12 cellular contexts compared by ENCODE assay signal in the genomic region with DNA sequence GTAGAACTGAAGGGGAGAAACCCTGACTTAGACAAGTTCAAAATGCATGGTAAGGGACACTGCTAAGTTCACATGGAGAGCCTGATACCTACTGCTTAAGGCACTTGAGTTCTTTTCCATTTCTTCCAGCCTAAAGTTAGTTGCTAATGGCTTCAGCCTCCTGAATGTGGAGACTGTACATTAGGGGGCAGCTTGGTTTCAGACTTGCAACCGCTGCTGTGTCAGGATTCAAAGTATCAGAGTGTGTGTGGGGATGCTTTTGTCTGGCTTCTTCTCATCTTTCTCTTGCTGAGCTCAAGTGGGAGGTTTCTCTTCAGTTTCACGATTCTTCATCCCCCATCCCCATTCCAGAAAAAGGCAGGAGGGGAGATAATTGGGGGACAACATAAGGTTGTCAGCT. TPM values are rescaled to one million over a fixed set of nuclear protein-coding genes. Genes with fewer than 3 reads are reported as not detected.
DNase-seq lines count a peak whose midpoint lies in the region; ATAC-seq and TF ChIP-seq lines count a peak whose summit lies in the region.
"Had no signal": no experiment of that assay in that cellular context is flagged by ENCODE, and none has a peak within 500 bp of the region (broad histone marks: within the 10 kb centered on the region; RNA-seq: fewer than 3 reads in every experiment).

No MANE protein-coding gene starts in this region.

- H3K36me3 Mint-ChIP-seq in natural killer cell: no peaks in the 10 kb centered on the region
- H3K36me3 Mint-ChIP-seq: activated naive CD8-positive, alpha-beta T cell had no signal

- no peak overlapping the region for H3K4me3 Mint-ChIP-seq in natural killer cell
- H3K4me3 Mint-ChIP-seq: activated CD4-positive, alpha-beta memory T cell treated with anti-CD3 and anti-CD28 coated beads, Interleukin-2, amount 10 ng/mL, durations not matched to agents 7 days and 5 days; activated naive CD8-positive, alpha-beta T cell had no signal

- H3K9me3 Mint-ChIP-seq in natural killer cell: peaks cover 0 to 3% of the 10 kb centered on the region in 2 donors
- H3K9me3 Mint-ChIP-seq: activated CD4-positive, alpha-beta memory T cell treated with anti-CD3 and anti-CD28 coated beads, Interleukin-2, amount 10 ng/mL, durations not matched to agents 7 days and 5 days had no signal

- ATAC-seq in GM19324 (IDR thresholded peaks at IDR 0.05; ENCODE audit: low FRiP score, unreplicated experiment): peak; percentile 42
- ATAC-seq in natural killer cell: no peak

- DNase-seq in DMS53 (lab: John Stamatoyannopoulos, UW): peak; percentile 39
- DNase-seq in astrocyte of the hippocampus (ENCODE audit: low read depth, low spot score): peak; percentile 5
- peak; percentile 22 for DNase-seq in middle frontal gyrus (ENCODE audit: extremely low spot score, low spot score)
- DNase-seq in NCI-H146 treated with DMSO at 0.1 percent for 48 hours (lab: John Stamatoyannopoulos, UW; ENCODE audit: unreplicated experiment): no peak
- no peak for DNase-seq in DMS153 treated with DMSO at 0.1 percent for 48 hours (lab: John Stamatoyannopoulos, UW; ENCODE audit: unreplicated experiment)
- DNase-seq in natural killer cell: no peak
- DNase-seq in ACHN: no peak
- DNase-seq: activated CD4-positive, alpha-beta memory T cell treated with anti-CD3 and anti-CD28 coated beads, Interleukin-2, amount 10 ng/mL, durations not matched to agents 7 days and 5 days; NCI-H1436 treated with DMSO at 0.1 percent for 48 hours; stimulated activated CD4-positive, alpha-beta T cell treated with anti-CD3 and anti-CD28 coated beads, Interleukin-4, amount 100 ng/mL, for 24 hours had no signal

- H3K27me3 Mint-ChIP-seq in natural killer cell (ENCODE audit: low read depth in 2 of 2): no peaks in the 10 kb centered on the region

- in situ Hi-C loops in ACHN (cut with HindIII; ENCODE audit: low pct_ligation_motif_present, low pct_unique_long_range_greater_than_20kb, low sequenced_read_pairs): no loop called here

- no peaks in the 10 kb centered on the region for H3K4me1 Mint-ChIP-seq in natural killer cell
- H3K4me1 Mint-ChIP-seq: activated CD4-positive, alpha-beta memory T cell treated with anti-CD3 and anti-CD28 coated beads, Interleukin-2, amount 10 ng/mL, durations not matched to agents 7 days and 5 days had no signal

- intact Hi-C loops in natural killer cell (cut with micrococcal nuclease): no loop called here

- no peak overlapping the region for H3K27ac Mint-ChIP-seq in natural killer cell
- H3K27ac Mint-ChIP-seq: activated CD4-positive, alpha-beta memory T cell treated with anti-CD3 and anti-CD28 coated beads, Interleukin-2, amount 10 ng/mL, durations not matched to agents 7 days and 5 days; activated naive CD8-positive, alpha-beta T cell had no signal

- TF ChIP-seq CTCF in natural killer cell (IDR thresholded peaks at IDR 0.05): no peak

RNA-seq across cellular contexts. Expression of a gene that starts 49.4 kb away (rescaled TPM):
- not detected for total RNA-seq in natural killer cell
- total RNA-seq: activated CD4-positive, alpha-beta memory T cell treated with anti-CD3 and anti-CD28 coated beads, Interleukin-2, amount 10 ng/mL, durations not matched to agents 7 days and 5 days had no signal

Comparison
In these comparisons a context has a peak if more than half of its experiments do, and no peak if none do; other contexts are left out.
1. DNase-seq: peak in DMS53 (single experiment), astrocyte of the hippocampus (single experiment) and middle frontal gyrus (single experiment); none in NCI-H146 treated with DMSO at 0.1 percent for 48 hours (single experiment), DMS153 treated with DMSO at 0.1 percent for 48 hours (single experiment), natural killer cell (single experiment) and ACHN (single experiment).